In the genomic region with DNA sequence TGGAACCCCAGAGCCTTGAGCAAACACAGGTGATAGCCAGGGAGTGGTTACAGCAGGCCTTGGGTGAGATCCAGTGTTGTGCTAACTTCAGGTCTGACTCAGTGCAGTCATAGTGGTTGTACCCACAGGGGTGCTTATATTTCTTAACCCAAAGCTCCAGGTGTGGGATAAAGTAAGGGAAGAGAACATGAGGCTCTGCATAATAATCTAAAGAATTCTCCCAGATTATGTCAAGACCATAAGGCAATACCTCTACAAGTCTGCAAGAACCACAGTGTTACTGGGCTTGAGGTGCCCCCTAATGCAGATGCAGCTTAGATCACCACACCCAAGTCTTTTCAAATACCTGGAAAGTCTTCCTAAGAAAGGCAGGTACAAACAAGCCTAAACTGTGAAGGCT, we compare ENCODE assay signal across 23 cellular contexts.
"Had no signal": no experiment of that assay in that cellular context is flagged by ENCODE, and none has a peak within 500 bp of the region (broad histone marks: within the 10 kb centered on the region; RNA-seq: fewer than 3 reads in every experiment).

No MANE protein-coding gene starts in this region.

- ATAC-seq: activated CD4-positive, alpha-beta T cell treated with anti-CD3 and anti-CD28 coated beads for 36 hours; activated T-cell treated with anti-CD3 and anti-CD28 coated beads, Interleukin-2, amount 50 U/mL, for 72 hours; K562 had no signal

- H3K4me3 Mint-ChIP-seq: activated CD4-positive, alpha-beta memory T cell treated with anti-CD3 and anti-CD28 coated beads, Interleukin-2, amount 10 ng/mL, durations not matched to agents 7 days and 5 days; activated CD4-positive, alpha-beta T cell treated with anti-CD3 and anti-CD28 coated beads for 36 hours; activated naive CD4-positive, alpha-beta T cell treated with anti-CD3 and anti-CD28 coated beads, Interleukin-2, amount 10 ng/mL, durations not matched to agents 7 days and 5 days; activated naive CD8-positive, alpha-beta T cell treated with anti-CD3 and anti-CD28 coated beads for 36 hours; activated T-cell treated with anti-CD3 and anti-CD28 coated beads, Interleukin-2, amount 50 U/mL, for 72 hours had no signal

- H3K9me2 ChIP-seq: SK-N-SH had no signal

- H3K27ac ChIP-seq: brain microvascular endothelial cell, SJCRH30, WERI-Rb-1 had no signal

- H3K27me3 ChIP-seq: brain microvascular endothelial cell, SJCRH30 had no signal

- H3K9ac ChIP-seq: SK-N-SH had no signal

- H3K4me2 ChIP-seq: SK-N-SH had no signal

- H3K4me1 Mint-ChIP-seq: activated CD4-positive, alpha-beta memory T cell treated with anti-CD3 and anti-CD28 coated beads, Interleukin-2, amount 10 ng/mL, durations not matched to agents 7 days and 5 days; activated CD4-positive, alpha-beta T cell treated with anti-CD3 and anti-CD28 coated beads for 36 hours; activated naive CD4-positive, alpha-beta T cell treated with anti-CD3 and anti-CD28 coated beads, Interleukin-2, amount 10 ng/mL, durations not matched to agents 7 days and 5 days; activated naive CD8-positive, alpha-beta T cell treated with anti-CD3 and anti-CD28 coated beads for 36 hours had no signal

- H3K27me3 Mint-ChIP-seq: activated CD4-positive, alpha-beta memory T cell treated with anti-CD3 and anti-CD28 coated beads, Interleukin-2, amount 10 ng/mL, durations not matched to agents 7 days and 5 days; activated CD4-positive, alpha-beta T cell treated with anti-CD3 and anti-CD28 coated beads for 36 hours; activated naive CD4-positive, alpha-beta T cell treated with anti-CD3 and anti-CD28 coated beads, Interleukin-2, amount 10 ng/mL, durations not matched to agents 7 days and 5 days; activated naive CD8-positive, alpha-beta T cell treated with anti-CD3 and anti-CD28 coated beads for 36 hours had no signal

- H3K4me1 ChIP-seq: SJCRH30 had no signal

- H3K36me3 ChIP-seq: brain microvascular endothelial cell, SJCRH30, WERI-Rb-1 had no signal

- H3K9me3 ChIP-seq: SJCRH30, SK-N-SH had no signal

- DNase-seq: activated CD4-positive, alpha-beta memory T cell treated with anti-CD3 and anti-CD28 coated beads, Interleukin-2, amount 10 ng/mL, durations not matched to agents 7 days and 5 days; activated CD4-positive, alpha-beta T cell treated with anti-CD3 and anti-CD28 coated beads for 36 hours; activated CD4-positive, alpha-beta T cell treated with anti-CD3 and anti-CD28 coated beads, Interleukin-2, amount 50 U/mL, for 1 hour; activated gamma-delta T cell treated with Interleukin-2 at 50 U/mL for 16 hours; activated naive CD4-positive, alpha-beta T cell treated with anti-CD3 and anti-CD28 coated beads, Interleukin-2, amount 10 ng/mL, durations not matched to agents 7 days and 5 days; activated naive CD8-positive, alpha-beta T cell treated with anti-CD3 and anti-CD28 coated beads for 36 hours; activated T-cell treated with anti-CD3 and anti-CD28 coated beads for 4 hours; activated T-cell treated with anti-CD3 and anti-CD28 coated beads, Interleukin-2, amount 50 U/mL, for 72 hours; brain microvascular endothelial cell; caudate nucleus; Karpas-422; NCI-H1105 treated with DMSO at 0.1 percent for 48 hours; NCI-H1436 treated with DMSO at 0.1 percent for 48 hours; NCI-H187; NCI-H2081; NCI-H446; NCI-H524; Right ventricle myocardium superior; SJCRH30; SK-N-SH; T-helper 1 cell; WERI-Rb-1 had no signal

- H3K36me3 Mint-ChIP-seq: activated naive CD4-positive, alpha-beta T cell treated with anti-CD3 and anti-CD28 coated beads, Interleukin-2, amount 10 ng/mL, durations not matched to agents 7 days and 5 days; activated naive CD8-positive, alpha-beta T cell treated with anti-CD3 and anti-CD28 coated beads for 36 hours had no signal

- H3K4me3 ChIP-seq: K562, SJCRH30 had no signal
